ENCODE assay signal across 9 cellular contexts in the genomic region with DNA sequence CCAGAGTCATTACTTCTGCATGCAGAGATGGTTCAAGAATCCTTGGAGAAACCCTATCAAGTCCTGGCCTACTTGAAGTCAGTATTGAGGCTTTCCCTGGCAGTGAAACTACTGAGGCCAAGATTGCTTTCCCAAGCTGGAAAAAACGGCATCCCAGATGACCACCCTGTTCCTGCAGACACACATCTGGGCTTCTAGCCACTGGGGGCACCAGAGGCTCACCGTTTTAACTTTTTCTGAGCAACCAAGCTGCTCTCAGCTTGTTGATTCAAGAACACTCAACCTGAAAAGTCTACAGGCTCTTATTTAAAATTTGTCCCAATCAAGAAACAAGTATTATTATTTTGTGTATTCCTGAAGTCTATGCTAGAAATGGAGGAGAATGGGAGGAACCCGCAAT.
DNase-seq lines count a peak whose midpoint lies in the region; ATAC-seq and TF ChIP-seq lines count a peak whose summit lies in the region.
"Had no signal": no experiment of that assay in that cellular context is flagged by ENCODE, and none has a peak within 500 bp of the region (broad histone marks: within the 10 kb centered on the region; RNA-seq: fewer than 3 reads in every experiment).

No MANE protein-coding gene starts in this region.

- 39 to 47% methylated on average over 3 of the region's 3 CpGs for WGBS in heart right ventricle, 2 donors

- in situ Hi-C loops in Panc1 (cut with HindIII; ENCODE audit: low pct_unique_long_range_greater_than_20kb, low sequenced_read_pairs) = no loop called here

- no peak overlapping the region for H3K4me3 ChIP-seq in heart right ventricle
- no peak overlapping the region for H3K4me3 ChIP-seq in Panc1 (ENCODE audit: low read depth in 2 of 2, low read length in 2 of 2)
- no peak overlapping the region for H3K4me3 ChIP-seq in fibroblast of pulmonary artery (replicated peaks; ENCODE audit: low read depth, low read length)

- H3K4me1 ChIP-seq in heart right ventricle (no peaks in the 10 kb centered on the region), Panc1 (ENCODE audit: control insufficient read depth, insufficient read depth, low read length) (no peaks in the 10 kb centered on the region)

- POLR2A ChIA-PET in Panc1 (lab: Charles Lee) = no interaction called here

- CTCF ChIA-PET in Panc1 (lab: Charles Lee) = no interaction called here

- intact Hi-C loops in heart right ventricle (cut with DNase I) = no loop called here
- intact Hi-C loops in left cardiac atrium (cut with DNase I) = no loop called here
- intact Hi-C loops in Panc1 (cut with micrococcal nuclease; ENCODE audit: unreplicated experiment) = no loop called here

- no peaks in the 10 kb centered on the region for H3K36me3 ChIP-seq in heart right ventricle
- H3K36me3 ChIP-seq in Panc1 (ENCODE audit: control insufficient read depth, insufficient read depth, low read length) = no peaks in the 10 kb centered on the region

- TF ChIP-seq CTCF in heart right ventricle (IDR thresholded peaks at IDR 0.05) = peak in 5 of 9 donors; percentile 8 to 32 (median 21)
- TF ChIP-seq CTCF in Panc1 (IDR thresholded peaks at IDR 0.05) = peak; percentile 27
- TF ChIP-seq CTCF in fibroblast of pulmonary artery (IDR thresholded peaks at IDR 0.05; ENCODE audit: low read length, missing control alignments) = peak; percentile 52

- peaks cover 0 to 3% (median 0%) of the 10 kb centered on the region in 11 donors for H3K9me3 ChIP-seq in heart right ventricle
- peaks cover 4% of the 10 kb centered on the region; the same call in 1 of the 2 replicates for H3K9me3 ChIP-seq in Panc1 (ENCODE audit: control insufficient read depth, insufficient read depth, low read depth, low read length)

- no TSS peak for BruUV-seq in Panc1 (replicated peaks; lab: Mats Ljungman, UMichigan)

- no peak for DNase-seq in heart right ventricle
- no peak for DNase-seq in left cardiac atrium
- DNase-seq in Panc1 (ENCODE audit: low read depth, low spot score) = no peak
- peak; percentile 53 for DNase-seq in fibroblast of pulmonary artery (ENCODE audit: low read depth)
- DNase-seq in activated CD4-positive, CD25-positive, alpha-beta regulatory T cell treated with anti-CD3 and anti-CD28 coated beads, Interleukin-2, amount 50 U/mL, for 72 hours = no peak
- no peak for DNase-seq in NCI-H1436 treated with DMSO at 0.1 percent for 48 hours (lab: John Stamatoyannopoulos, UW)
- DNase-seq: CD8-positive, alpha-beta memory T cell had no signal

- H3K27me3 ChIP-seq in heart right ventricle = no peaks in the 10 kb centered on the region
- no peaks in the 10 kb centered on the region for H3K27me3 ChIP-seq in Panc1 (ENCODE audit: control insufficient read depth, insufficient read depth, low read length)

- H3K27ac ChIP-seq in heart right ventricle = no peak overlapping the region
- H3K27ac ChIP-seq in Panc1 (ENCODE audit: low read length) = no peak overlapping the region

- ATAC-seq in heart right ventricle (no peak), left cardiac atrium (no peak), Panc1 (no peak), HG03135 (IDR thresholded peaks at IDR 0.05; ENCODE audit: unreplicated experiment) (no peak), GM18861 (IDR thresholded peaks at IDR 0.05; ENCODE audit: unreplicated experiment) (no peak)
